In genomic region chr2:42169869-42170465, GRCh38 we compare ENCODE assay signal across 8 cellular contexts. TPM values are rescaled to one million over a fixed set of nuclear protein-coding genes. Genes with fewer than 3 reads are reported as not detected.
DNase-seq lines count a peak whose midpoint lies in the region; ATAC-seq and TF ChIP-seq lines count a peak whose summit lies in the region.

No MANE protein-coding gene starts in this region.

- no peaks in the 10 kb centered on the region for H3K9me3 ChIP-seq in HUES6 (ENCODE audit: control insufficient read depth, insufficient read depth, low read depth, low read length)
- H3K9me3 ChIP-seq in adipocyte (ENCODE audit: control insufficient read depth, low read length) = no peaks in the 10 kb centered on the region
- no peaks in the 10 kb centered on the region for H3K9me3 ChIP-seq in thyroid gland

- peak overlapping the region; percentile 59; the same call in 1 of the 2 replicates for H3K27ac ChIP-seq in HUES6 (ENCODE audit: low read depth, low read length)
- peak overlapping the region; percentile 37 to 83 (median 83) for H3K27ac ChIP-seq in thyroid gland

- no peaks in the 10 kb centered on the region for H3K36me3 ChIP-seq in HUES6 (ENCODE audit: control insufficient read depth, insufficient read depth, low read length)
- no peaks in the 10 kb centered on the region for H3K36me3 ChIP-seq in adipocyte (ENCODE audit: control insufficient read depth, insufficient read depth, low read length, severe bottlenecking)
- no peaks in the 10 kb centered on the region for H3K36me3 ChIP-seq in thyroid gland

- intact Hi-C loops in thyroid gland (cut with DNase I) = loop anchor here (10.0 kb wide), 1 partner anchor 65 kb away; no protein-coding TSS in a partner anchor

- H3K4me3 ChIP-seq in GM08714 (ENCODE audit: low read length) (peak overlapping the region; percentile 80), HUES6 (ENCODE audit: low read depth, low read length) (peak overlapping the region; percentile 94), adipocyte (ENCODE audit: low read length) (peak overlapping the region; percentile 99), thyroid gland (replicated peaks in 1 of 3) (peak overlapping the region; percentile 64 to 93 (median 79))

- H3K27me3 ChIP-seq in HUES6 (ENCODE audit: control insufficient read depth, insufficient read depth, low read length) (no peaks in the 10 kb centered on the region), adipocyte (replicated peaks; ENCODE audit: control insufficient read depth, insufficient read depth, low read length) (no peaks in the 10 kb centered on the region), thyroid gland (no peaks in the 10 kb centered on the region)

- 0 to 4% methylated on average over 11 of the region's 11 CpGs for WGBS in thyroid gland, 2 donors

- TF ChIP-seq POLR2A in thyroid gland (IDR thresholded peaks at IDR 0.05) = no peak

- peak; percentile 43 for DNase-seq in adipocyte (ENCODE audit: low read depth)
- DNase-seq in kidney tubule cell (ENCODE audit: low spot score) = peak; percentile 20
- DNase-seq in thyroid gland = no peak
- DNase-seq in NCI-H1436 (lab: John Stamatoyannopoulos, UW) = no peak
- no peak for DNase-seq in activated CD4-positive, alpha-beta T cell treated with anti-CD3 and anti-CD28 coated beads, Interleukin-2, amount 50 U/mL, for 1 hour

- peak overlapping the region; percentile 85 for H3K9ac ChIP-seq in HUES6 (ENCODE audit: low read length)
- H3K9ac ChIP-seq in adipocyte (ENCODE audit: low read length) = peak overlapping the region; percentile 93

- H3K4me1 ChIP-seq in HUES6 (ENCODE audit: control insufficient read depth, insufficient read depth, low read length) = peaks cover 31% of the 10 kb centered on the region
- peaks cover 26% of the 10 kb centered on the region for H3K4me1 ChIP-seq in adipocyte (ENCODE audit: control insufficient read depth, insufficient read depth, low read length)
- peaks cover 31 to 35% of the 10 kb centered on the region in 2 donors for H3K4me1 ChIP-seq in thyroid gland

- ATAC-seq in GM21423 (IDR thresholded peaks at IDR 0.05; ENCODE audit: unreplicated experiment) = peak; percentile 20

- no peak for TF ChIP-seq CTCF in thyroid gland (IDR thresholded peaks at IDR 0.05)

RNA-seq across cellular contexts. Expression of gene EML4, which starts 0.8 kb away (rescaled TPM):
- 10 to 100 TPM; 52.5 to 67.2 (median 64.7) TPM for total RNA-seq in thyroid gland

Comparison
In these comparisons a context has a peak if more than half of its experiments do, and no peak if none do; other contexts are left out.
1. DNase-seq: peak in adipocyte (single experiment) and kidney tubule cell (single experiment); none in thyroid gland (0 of 2), NCI-H1436 (single experiment) and activated CD4-positive, alpha-beta T cell treated with anti-CD3 and anti-CD28 coated beads, Interleukin-2, amount 50 U/mL, for 1 hour (single experiment).
2. Peak in every context shown above with its lines, with median percentiles within 50 percentile points of each other: H3K4me3 ChIP-seq.